ENCODE assay signal across 15 cellular contexts in genomic region chr6:137827411-137827940, GRCh38. TPM values are rescaled to one million over a fixed set of nuclear protein-coding genes. Genes with fewer than 3 reads are reported as not detected.
DNase-seq lines count a peak whose midpoint lies in the region; ATAC-seq and TF ChIP-seq lines count a peak whose summit lies in the region.
"Had no signal": no experiment of that assay in that cellular context is flagged by ENCODE, and none has a peak within 500 bp of the region (broad histone marks: within the 10 kb centered on the region; RNA-seq: fewer than 3 reads in every experiment).

No MANE protein-coding gene starts in this region.

- peaks cover 2 to 7% of the 10 kb centered on the region in 2 donors for H3K36me3 Mint-ChIP-seq in activated T-cell treated with anti-CD3 and anti-CD28 coated beads, Interleukin-2, amount 50 U/mL, for 72 hours (ENCODE audit: insufficient read depth in 2 of 2)
- H3K36me3 Mint-ChIP-seq in stimulated activated effector memory CD8-positive, alpha-beta T cell treated with anti-CD3 and anti-CD28 coated beads, Interleukin-12 subunit alpha, Interleukin-12 subunit beta, amount 100 ng/mL, for 72 hours: peaks cover 13% of the 10 kb centered on the region

- intact Hi-C loops in mammary epithelial cell (cut with micrococcal nuclease): no loop called here

- no peak for ATAC-seq in activated T-cell treated with anti-CD3 and anti-CD28 coated beads, Interleukin-2, amount 50 U/mL, for 72 hours (replicated peaks in 1 of 2)
- ATAC-seq in stimulated activated effector memory CD8-positive, alpha-beta T cell treated with anti-CD3 and anti-CD28 coated beads, Interleukin-12 subunit alpha, Interleukin-12 subunit beta, amount 100 ng/mL, for 72 hours: no peak

- H3K9me3 Mint-ChIP-seq in activated T-cell treated with anti-CD3 and anti-CD28 coated beads, Interleukin-2, amount 50 U/mL, for 72 hours: peaks cover 1 to 5% of the 10 kb centered on the region in 2 donors
- peaks cover 5% of the 10 kb centered on the region for H3K9me3 Mint-ChIP-seq in stimulated activated effector memory CD8-positive, alpha-beta T cell treated with anti-CD3 and anti-CD28 coated beads, Interleukin-12 subunit alpha, Interleukin-12 subunit beta, amount 100 ng/mL, for 72 hours

- DNase-seq in activated T-cell treated with anti-CD3 and anti-CD28 coated beads, Interleukin-2, amount 50 U/mL, for 72 hours: no peak
- no peak for DNase-seq in activated T-cell treated with anti-CD3 and anti-CD28 coated beads for 4 hours
- DNase-seq in RWPE1 (ENCODE audit: low spot score): no peak
- DNase-seq in mammary epithelial cell: peak; percentile 71
- no peak for DNase-seq in stimulated activated effector memory CD8-positive, alpha-beta T cell treated with anti-CD3 and anti-CD28 coated beads, Interleukin-12 subunit alpha, Interleukin-12 subunit beta, amount 100 ng/mL, for 72 hours (ENCODE audit: low spot score in 2 of 2)
- no peak for DNase-seq in activated CD4-positive, CD25-positive, alpha-beta regulatory T cell (lab: John Stamatoyannopoulos, UW)
- DNase-seq in RPMI8226: no peak
- DNase-seq in NCI-H187 treated with DMSO at 0.1 percent for 48 hours (lab: John Stamatoyannopoulos, UW): no peak
- DNase-seq: anterior cingulate cortex, foreskin fibroblast, NCI-H2227 treated with DMSO at 0.1 percent for 48 hours, occipital lobe, SHP77, substantia nigra had no signal

- no peaks in the 10 kb centered on the region for H4K20me1 ChIP-seq in mammary epithelial cell (ENCODE audit: insufficient read depth, low read length)

- dilution Hi-C loops in mammary epithelial cell (cut with HindIII; ENCODE audit: low sequenced_read_pairs): no loop called here

- H3K4me1 Mint-ChIP-seq in activated T-cell treated with anti-CD3 and anti-CD28 coated beads, Interleukin-2, amount 50 U/mL, for 72 hours (ENCODE audit: low read depth): peaks cover 95% of the 10 kb centered on the region
- H3K4me1 Mint-ChIP-seq in stimulated activated effector memory CD8-positive, alpha-beta T cell treated with anti-CD3 and anti-CD28 coated beads, Interleukin-12 subunit alpha, Interleukin-12 subunit beta, amount 100 ng/mL, for 72 hours: peaks cover 80% of the 10 kb centered on the region

- POLR2A ChIA-PET in RWPE1 (lab: Yijun Ruan, JAX; ENCODE audit: low non-redundant PET): no interaction called here

- CTCF ChIA-PET in RWPE1 (lab: Yijun Ruan, JAX) (no interaction called here), mammary epithelial cell (lab: Charles Lee; ENCODE audit: low non-redundant PET) (no interaction called here)

- H3K36me3 ChIP-seq in mammary epithelial cell (ENCODE audit: insufficient read depth, low read length): no peaks in the 10 kb centered on the region
- H3K36me3 ChIP-seq: right atrium auricular region had no signal

- TSS peak; percentile 47 for BruUV-seq in mammary epithelial cell (replicated peaks; lab: Mats Ljungman, UMichigan)

- H3K9me3 ChIP-seq in mammary epithelial cell (replicated peaks; ENCODE audit: insufficient read depth, low read length): no peaks in the 10 kb centered on the region
- H3K9me3 ChIP-seq: right atrium auricular region had no signal

- no peak for TF ChIP-seq CTCF in RWPE1 (conservative IDR thresholded peaks at IDR 0.05; ENCODE audit: low read depth)
- no peak for TF ChIP-seq CTCF in mammary epithelial cell (conservative IDR thresholded peaks at IDR 0.05 in 1 of 2, IDR thresholded peaks at IDR 0.05 in 1 of 2; ENCODE audit: extremely low read depth in 1 of 2, insufficient read depth in 1 of 2, low read depth in 1 of 2, low read length in 2 of 2)

- H3K4me3 ChIP-seq in mammary epithelial cell (replicated peaks in 1 of 3; ENCODE audit: insufficient read depth in 1 of 3, low read depth in 2 of 3, low read length in 3 of 3): no peak overlapping the region
- H3K4me3 ChIP-seq: right atrium auricular region had no signal

- peak overlapping the region; percentile 68 for H3K4me2 ChIP-seq in mammary epithelial cell (ENCODE audit: insufficient read depth, low read depth, low read length)

- peak overlapping the region; percentile 71 for H3K27ac Mint-ChIP-seq in activated T-cell treated with anti-CD3 and anti-CD28 coated beads, Interleukin-2, amount 50 U/mL, for 72 hours
- H3K27ac Mint-ChIP-seq in stimulated activated effector memory CD8-positive, alpha-beta T cell treated with anti-CD3 and anti-CD28 coated beads, Interleukin-12 subunit alpha, Interleukin-12 subunit beta, amount 100 ng/mL, for 72 hours: peak overlapping the region; percentile 88

- peaks cover 68% of the 10 kb centered on the region for H3K4me1 ChIP-seq in mammary epithelial cell (ENCODE audit: insufficient read depth, low read length)

- WGBS in mammary epithelial cell (ENCODE audit: low coverage, missing lambda C conversion rate): 83% methylated on average over 4 of the region's 5 CpGs

- in situ Hi-C loops in mammary epithelial cell (cut with MboI; ENCODE audit: low sequenced_read_pairs in 2 of 2): no loop called here

- peak overlapping the region; percentile 79 to 80 for H3K4me3 Mint-ChIP-seq in activated T-cell treated with anti-CD3 and anti-CD28 coated beads, Interleukin-2, amount 50 U/mL, for 72 hours
- H3K4me3 Mint-ChIP-seq in stimulated activated effector memory CD8-positive, alpha-beta T cell treated with anti-CD3 and anti-CD28 coated beads, Interleukin-12 subunit alpha, Interleukin-12 subunit beta, amount 100 ng/mL, for 72 hours: peak overlapping the region; percentile 59

- H3K27me3 Mint-ChIP-seq in activated T-cell treated with anti-CD3 and anti-CD28 coated beads, Interleukin-2, amount 50 U/mL, for 72 hours (ENCODE audit: low read depth): no peaks in the 10 kb centered on the region

- peak overlapping the region; percentile 66 for H2AFZ ChIP-seq in mammary epithelial cell (ENCODE audit: low read depth, low read length)

- H3K79me2 ChIP-seq in mammary epithelial cell (ENCODE audit: insufficient read depth, low read length): no peaks in the 10 kb centered on the region

- H3K27ac ChIP-seq in RWPE1 (peak overlapping the region; percentile 65), mammary epithelial cell (ENCODE audit: insufficient read depth, low read depth, low read length) (peak overlapping the region; percentile 84)
- H3K27ac ChIP-seq: right atrium auricular region had no signal

- peak overlapping the region; percentile 34 for H3K9ac ChIP-seq in mammary epithelial cell (ENCODE audit: insufficient read depth, low read length)

- no peaks in the 10 kb centered on the region for H3K27me3 ChIP-seq in mammary epithelial cell (ENCODE audit: insufficient read depth, low read length)
- H3K27me3 ChIP-seq: right atrium auricular region had no signal

RNA-seq across cellular contexts. Expression of gene TNFAIP3, which starts 39.6 kb away (rescaled TPM):
- 100 to 1,000 TPM; 350 to 510 TPM for total RNA-seq in activated T-cell treated with anti-CD3 and anti-CD28 coated beads, Interleukin-2, amount 50 U/mL, for 72 hours
- 100 to 1,000 TPM in 1 of 2 donors, 1 to 10 TPM in 1; 5.2 to 117 TPM for total RNA-seq in mammary epithelial cell
- 12.2 TPM for polyA plus RNA-seq in mammary epithelial cell
- polyA minus RNA-seq in mammary epithelial cell: 14.5 TPM
